In genomic region chr2:69952336-69953115, GRCh38 we compare ENCODE assay signal across 17 cellular contexts. TPM values are rescaled to one million over a fixed set of nuclear protein-coding genes. Genes with fewer than 3 reads are reported as not detected.
A peak's percentile ranks its signal among the peaks of the same experiment; 100 is the strongest.
DNase-seq lines count a peak whose midpoint lies in the region; ATAC-seq and TF ChIP-seq lines count a peak whose summit lies in the region.
"Had no signal": no experiment of that assay in that cellular context is flagged by ENCODE, and none has a peak within 500 bp of the region (broad histone marks: within the 10 kb centered on the region; RNA-seq: fewer than 3 reads in every experiment).

No MANE protein-coding gene starts in this region.

- peaks cover under 1% of the 10 kb centered on the region for H3K27me3 Mint-ChIP-seq in GM23338 (ENCODE audit: insufficient read depth, low read depth, poor library complexity)

- H3K9me3 ChIP-seq in lower lobe of right lung (no peaks in the 10 kb centered on the region), prostate gland (no peaks in the 10 kb centered on the region)
- H3K9me3 ChIP-seq: BLaER1, Caco-2 had no signal

- H3K9me3 Mint-ChIP-seq in GM23338 = no peaks in the 10 kb centered on the region

- H3K27ac ChIP-seq in GM23338 (ENCODE audit: low read depth) = no peak overlapping the region
- no peak overlapping the region for H3K27ac ChIP-seq in lower lobe of right lung
- H3K27ac ChIP-seq in prostate gland = no peak overlapping the region
- H3K27ac ChIP-seq: BLaER1, RWPE1 had no signal

- no peak for TF ChIP-seq POLR2A in prostate gland (IDR thresholded peaks at IDR 0.05)

- H3K27ac Mint-ChIP-seq in GM23338 = no peak overlapping the region

- no peaks in the 10 kb centered on the region for H3K79me2 ChIP-seq in GM23338 (replicated peaks; ENCODE audit: insufficient read depth)

- DNase-seq in SIG-M5 treated with dmso at 0.1 percent for 504 hours (lab: John Stamatoyannopoulos, UW; ENCODE audit: unreplicated experiment) = peak; percentile 72
- no peak for DNase-seq in SIG-M5 (lab: John Stamatoyannopoulos, UW)
- no peak for DNase-seq in GM23338 (ENCODE audit: low spot score)
- peak; percentile 25 for DNase-seq in NOMO-1 treated with dmso at 0.1 percent for 144 hours (lab: John Stamatoyannopoulos, UW; ENCODE audit: unreplicated experiment)
- DNase-seq in lower lobe of right lung = no peak
- DNase-seq in NCI-H1694 (lab: John Stamatoyannopoulos, UW) = no peak
- no peak for DNase-seq in COLO668 (lab: John Stamatoyannopoulos, UW; ENCODE audit: unreplicated experiment)
- no peak for DNase-seq in prostate gland (ENCODE audit: low spot score)
- DNase-seq: 8988T, Caco-2, KG1, NCI-H2029 treated with DMSO at 0.1 percent for 48 hours, NCI-H510A, OCI-M1 had no signal

- H3K36me3 ChIP-seq in GM23338 (ENCODE audit: insufficient read depth) (no peaks in the 10 kb centered on the region), lower lobe of right lung (no peaks in the 10 kb centered on the region), prostate gland (no peaks in the 10 kb centered on the region)
- H3K36me3 ChIP-seq: BLaER1 had no signal

- TF ChIP-seq CTCF in GM23338 (conservative IDR thresholded peaks at IDR 0.05; ENCODE audit: low read depth in 2 of 2) (no peak), lower lobe of right lung (IDR thresholded peaks at IDR 0.05) (no peak), prostate gland (IDR thresholded peaks at IDR 0.05) (no peak)

- H3K36me3 Mint-ChIP-seq in GM23338 (ENCODE audit: low read depth) = no peaks in the 10 kb centered on the region

- H3K27me3 ChIP-seq in GM23338 (ENCODE audit: insufficient read depth) (no peaks in the 10 kb centered on the region), lower lobe of right lung (ENCODE audit: low read depth) (no peaks in the 10 kb centered on the region), prostate gland (replicated peaks; ENCODE audit: insufficient read depth) (no peaks in the 10 kb centered on the region)
- H3K27me3 ChIP-seq: BLaER1 had no signal

- H4K20me1 ChIP-seq in GM23338 (replicated peaks; ENCODE audit: insufficient read depth) = no peaks in the 10 kb centered on the region; the same call in 1 of the 2 replicates
- H4K20me1 ChIP-seq: BLaER1 had no signal

- intact Hi-C loops in lower lobe of right lung (cut with DNase I) (no loop called here), prostate gland (cut with DNase I) (no loop called here)

- ATAC-seq in GM23338 (no peak), lower lobe of right lung (peak; percentile 12 to 38)
- ATAC-seq: HCT116 had no signal

- WGBS in prostate gland = 87% methylated on average over 6 of the region's 6 CpGs

- H2AFZ ChIP-seq in GM23338 = peak overlapping the region; percentile 23; the same call in 1 of the 2 replicates

- H3K4me3 ChIP-seq in GM23338 (no peak overlapping the region), lower lobe of right lung (no peak overlapping the region), prostate gland (no peak overlapping the region)
- H3K4me3 ChIP-seq: BLaER1 had no signal

- H3K4me3 Mint-ChIP-seq in GM23338 = no peak overlapping the region

- peaks cover 3% of the 10 kb centered on the region; the same call in 1 of the 3 replicates for H3K4me1 Mint-ChIP-seq in GM23338

- H3K4me1 ChIP-seq in GM23338 (ENCODE audit: insufficient read depth) (no peaks in the 10 kb centered on the region), lower lobe of right lung (no peaks in the 10 kb centered on the region), prostate gland (replicated peaks) (no peaks in the 10 kb centered on the region)
- H3K4me1 ChIP-seq: Caco-2 had no signal

- 0 out of 2 replicates have a peak, but pooled peaks cover 3% of the 10 kb centered on the region for H3F3A ChIP-seq in GM23338 (replicated peaks; ENCODE audit: low read depth)

- H3K4me2 ChIP-seq in GM23338 = no peak overlapping the region
- H3K4me2 ChIP-seq: BLaER1 had no signal

- H3K9me2 ChIP-seq in GM23338 (ENCODE audit: insufficient read depth) = no peaks in the 10 kb centered on the region

TF ChIP-seq in GM23338, 12 proteins besides CTCF, POLR2A, EP300 and RAD21 (continues in another document):
- no peak for TF ChIP-seq ZNF114 (CRISPR knock-in tag; IDR thresholded peaks at IDR 0.05)
- TF ChIP-seq POLR2AphosphoS5 (IDR thresholded peaks at IDR 0.05; ENCODE audit: low read depth) = no peak
- no peak for TF ChIP-seq EZH2phosphoT487 (IDR thresholded peaks at IDR 0.05; ENCODE audit: unreplicated experiment)
- TF ChIP-seq ZNF331 (CRISPR knock-in tag; IDR thresholded peaks at IDR 0.05; ENCODE audit: low read depth) = no peak
- TF ChIP-seq STAT1 (IDR thresholded peaks at IDR 0.05; ENCODE audit: unreplicated experiment) = no peak
- no peak for TF ChIP-seq EZH2 (IDR thresholded peaks at IDR 0.05; ENCODE audit: low read depth, unreplicated experiment)
- TF ChIP-seq ETS1 (IDR thresholded peaks at IDR 0.05) = no peak
- TF ChIP-seq NANOG (IDR thresholded peaks at IDR 0.05; ENCODE audit: borderline replicate concordance) = no peak

RNA-seq across cellular contexts. Expression of gene ASPRV1, which starts 8.9 kb away (rescaled TPM):
- total RNA-seq in GM23338 (2014; rRNA removed; shearing (Covaris generic)) = 0.82 and 1.4 TPM in 2 replicates
- polyA plus RNA-seq in GM23338 (2016; fragmentation: Nextera tagmentation; extraction: Ambion mirVana) = 0.54 and 0.60 TPM in 2 replicates
- total RNA-seq in lower lobe of right lung (1.9 TPM), prostate gland (10 to 100 TPM in 1 of 2 donors, 1 to 10 TPM in 1; 2.6 to 10.3 TPM)

RNA-seq across cellular contexts. Expression of gene MXD1, which starts 37.6 kb away (rescaled TPM):
- 1.5 and 1.8 TPM in 2 replicates for total RNA-seq in GM23338 (2014; rRNA removed; shearing (Covaris generic))
- polyA plus RNA-seq in GM23338 (2016; fragmentation: Nextera tagmentation; extraction: Ambion mirVana) = 3.6 and 3.9 TPM in 2 replicates
- total RNA-seq in lower lobe of right lung (33.8 TPM), prostate gland (1 to 10 TPM; 4.2 to 8.0 TPM)

RNA-seq across cellular contexts. Expression of gene SNRNP27, which starts 58.8 kb away (rescaled TPM):
- 54.3 and 65.2 TPM in 2 replicates for total RNA-seq in GM23338 (2014; rRNA removed; shearing (Covaris generic))
- polyA plus RNA-seq in GM23338 (2016; fragmentation: Nextera tagmentation; extraction: Ambion mirVana) = 133 and 135 TPM in 2 replicates
- 38.7 TPM for total RNA-seq in lower lobe of right lung
- 10 to 100 TPM; 52.1 to 69.1 TPM for total RNA-seq in prostate gland

Comparison
In these comparisons a context has a peak if more than half of its experiments do, and no peak if none do; other contexts are left out.
1. DNase-seq: peak in SIG-M5 treated with dmso at 0.1 percent for 504 hours (single experiment) and NOMO-1 treated with dmso at 0.1 percent for 144 hours (single experiment); none in SIG-M5 (single experiment), GM23338 (single experiment), lower lobe of right lung (single experiment), NCI-H1694 (single experiment), COLO668 (single experiment) and prostate gland (single experiment).